In genomic region chr2:159904127-159904564, GRCh38 we compare ENCODE assay signal across 8 cellular contexts. TPM values are rescaled to one million over a fixed set of nuclear protein-coding genes. Genes with fewer than 3 reads are reported as not detected.
DNase-seq lines count a peak whose midpoint lies in the region; ATAC-seq, FAIRE-seq and TF ChIP-seq lines count a peak whose summit lies in the region.

No MANE protein-coding gene starts in this region.

- H3K36me3 ChIP-seq in liver (ENCODE audit: control insufficient read depth in 4 of 4, insufficient read depth in 3 of 4, low read depth in 1 of 4, low read length in 3 of 4), result no peaks in the 10 kb centered on the region
- no peaks in the 10 kb centered on the region for H3K36me3 ChIP-seq in HepG2 (replicated peaks in 1 of 2; ENCODE audit: control insufficient read depth in 1 of 2, insufficient read depth in 2 of 2, low read length in 2 of 2)
- H3K36me3 ChIP-seq in esophagus (ENCODE audit: control insufficient read depth in 2 of 2, insufficient read depth in 2 of 2, low read length in 1 of 2), result no peaks in the 10 kb centered on the region
- no peaks in the 10 kb centered on the region for H3K36me3 ChIP-seq in ovary
- H3K36me3 ChIP-seq in uterus, result no peaks in the 10 kb centered on the region

- POLR2A ChIA-PET in HepG2 (lab: Yijun Ruan, JAX), result no interaction called here

- no peak for ATAC-seq in HepG2
- peak; percentile 34 for ATAC-seq in HG03196 (IDR thresholded peaks at IDR 0.05; ENCODE audit: unreplicated experiment)

- TF ChIP-seq CTCF in liver (IDR thresholded peaks at IDR 0.05; ENCODE audit: low read depth, low read length, missing input control) (no peak), HepG2 (CRISPR knock-in tag; IDR thresholded peaks at IDR 0.05) (no peak), ovary (IDR thresholded peaks at IDR 0.05) (no peak), uterus (IDR thresholded peaks at IDR 0.05) (no peak)

- DNase-seq in HepG2 (ENCODE audit: low spot score) (no peak), ovary (peak in 3 of 5 donors; percentile 15 to 37 (median 25)), uterus (no peak), NCI-H1436 (lab: John Stamatoyannopoulos, UW) (no peak)
- DNase-seq in activated CD4-positive, alpha-beta T cell treated with anti-CD3 and anti-CD28 coated beads, Interleukin-2, amount 50 U/mL, for 1 hour, result peak; percentile 48

- CTCF ChIA-PET in HepG2 (lab: Yijun Ruan, JAX; ENCODE audit: low intra/inter-chr PET ratio, low total read pairs), result no interaction called here

- H3K9ac ChIP-seq in liver (ENCODE audit: low read depth in 1 of 2, low read length in 2 of 2) (no peak overlapping the region), HepG2 (ENCODE audit: insufficient read depth, low read depth, low read length) (no peak overlapping the region)

- H3K4me1 ChIP-seq in liver (ENCODE audit: control insufficient read depth in 4 of 4, insufficient read depth in 4 of 4, low read length in 3 of 4) (peaks cover 4 to 14% (median 9%) of the 10 kb centered on the region in 4 donors), HepG2 (ENCODE audit: insufficient read depth, low read length) (peaks cover 42% of the 10 kb centered on the region), esophagus (ENCODE audit: control insufficient read depth in 2 of 2, insufficient read depth in 2 of 2, low read length in 1 of 2) (peaks cover 2 to 7% of the 10 kb centered on the region in 2 donors), ovary (ENCODE audit: insufficient read depth) (peaks cover 4% of the 10 kb centered on the region), uterus (no peaks in the 10 kb centered on the region)

- H3K27me3 ChIP-seq in liver (ENCODE audit: control insufficient read depth in 4 of 4, insufficient read depth in 4 of 4, low read length in 3 of 4) (no peaks in the 10 kb centered on the region), HepG2 (ENCODE audit: control insufficient read depth in 1 of 2, insufficient read depth in 2 of 2, low read length in 2 of 2) (no peaks in the 10 kb centered on the region; a peak in 1 of 5 replicates), esophagus (ENCODE audit: control insufficient read depth in 1 of 2, insufficient read depth in 2 of 2, low read length in 2 of 2) (no peaks in the 10 kb centered on the region), ovary (no peaks in the 10 kb centered on the region), uterus (no peaks in the 10 kb centered on the region)

- 9% methylated on average over 28 of the region's 28 CpGs for WGBS in liver
- 94% methylated on average over 28 of the region's 28 CpGs for WGBS in HepG2 (ENCODE audit: low lambda C conversion rate)
- 5 to 8% methylated on average over 27 to 28 of the region's 28 CpGs for WGBS in esophagus, 2 donors
- WGBS in ovary, 3 donors, result 18 to 34% (median 24%) methylated on average over 24 to 28 of the region's 28 CpGs

- no TSS peak for BruUV-seq in HepG2 (replicated peaks; lab: Mats Ljungman, UMichigan)

- no peak for TF ChIP-seq RAD21 in liver (IDR thresholded peaks at IDR 0.05)
- no peak for TF ChIP-seq RAD21 in HepG2 (CRISPR knock-in tag; IDR thresholded peaks at IDR 0.05)

- FAIRE-seq in HepG2 (lab: Jason Lieb, UNC), result no peak

- intact Hi-C loops in HepG2 (cut with micrococcal nuclease; ENCODE audit: unreplicated experiment), result no loop called here
- intact Hi-C loops in ovary (cut with DNase I), result no loop called here
- intact Hi-C loops in uterus (cut with DNase I; ENCODE audit: low total_unique reads), result no loop called here

- H2AFZ ChIP-seq in HepG2 (ENCODE audit: low read length), result no peak overlapping the region

- H3K4me3 ChIP-seq in liver (ENCODE audit: low read depth in 1 of 3, low read length in 3 of 3), result peak overlapping the region in 2 of 3 donors; percentile 43 to 62
- no peak overlapping the region for H3K4me3 ChIP-seq in HepG2 (replicated peaks in 1 of 3; ENCODE audit: insufficient read depth in 1 of 3, low read depth in 2 of 3, low read length in 3 of 3)
- H3K4me3 ChIP-seq in esophagus (ENCODE audit: low read depth in 1 of 2, low read length in 2 of 2), result peak overlapping the region; percentile 53 to 58
- H3K4me3 ChIP-seq in ovary, result peak overlapping the region; percentile 32
- H3K4me3 ChIP-seq in uterus, result peak overlapping the region; percentile 14 to 28

- no peak overlapping the region for H3K4me2 ChIP-seq in HepG2 (ENCODE audit: low read depth, low read length)

- TF ChIP-seq POLR2A in HepG2 (IDR thresholded peaks at IDR 0.05; ENCODE audit: insufficient read depth in 1 of 2, low read depth in 2 of 2, low read length in 2 of 2) (no peak), ovary (IDR thresholded peaks at IDR 0.05) (no peak), uterus (IDR thresholded peaks at IDR 0.05) (no peak)

- H3K9me3 ChIP-seq in liver (ENCODE audit: control insufficient read depth in 4 of 4, low read length in 3 of 4) (no peaks in the 10 kb centered on the region), HepG2 (ENCODE audit: low read length) (no peaks in the 10 kb centered on the region), esophagus (ENCODE audit: control insufficient read depth in 2 of 2, insufficient read depth in 1 of 2, low read depth in 1 of 2, low read length in 1 of 2) (no peaks in the 10 kb centered on the region), ovary (no peaks in the 10 kb centered on the region), uterus (no peaks in the 10 kb centered on the region)

- in situ Hi-C loops in HepG2 (cut with HindIII; ENCODE audit: extremely low pct_ligation_motif_present, low pct_unique_long_range_greater_than_20kb), result no loop called here

- H3K27ac ChIP-seq in liver (ENCODE audit: low read depth in 1 of 2, low read length in 2 of 2), result peak overlapping the region; percentile 11 to 26
- H3K27ac ChIP-seq in HepG2 (ENCODE audit: extremely low read length, insufficient read depth, low read length), result no peak overlapping the region
- peak overlapping the region; percentile 10 to 75 for H3K27ac ChIP-seq in esophagus (ENCODE audit: low read depth in 2 of 2, low read length in 1 of 2)
- no peak overlapping the region for H3K27ac ChIP-seq in ovary
- no peak overlapping the region for H3K27ac ChIP-seq in uterus

- H3K79me2 ChIP-seq in HepG2 (ENCODE audit: insufficient read depth, low read length), result no peaks in the 10 kb centered on the region

- no peaks in the 10 kb centered on the region for H4K20me1 ChIP-seq in HepG2 (ENCODE audit: insufficient read depth, low read length)

- TF ChIP-seq EP300 in HepG2 (IDR thresholded peaks at IDR 0.05; ENCODE audit: low read depth in 2 of 2, low read length in 2 of 2), result no peak
- TF ChIP-seq EP300 in HepG2 (CRISPR knock-in tag; IDR thresholded peaks at IDR 0.05; ENCODE audit: borderline replicate concordance), result no peak
- TF ChIP-seq EP300 in ovary (IDR thresholded peaks at IDR 0.05), result no peak

TF ChIP-seq in liver, 16 proteins besides CTCF, POLR2A, EP300 and RAD21 (continues in another document):
- TF ChIP-seq MAX (IDR thresholded peaks at IDR 0.05) (no peak), JUND (IDR thresholded peaks at IDR 0.05) (no peak), FOXA2 (IDR thresholded peaks at IDR 0.05) (no peak), YY1 (IDR thresholded peaks at IDR 0.05) (no peak), RXRA (IDR thresholded peaks at IDR 0.05) (no peak), TAF1 (conservative IDR thresholded peaks at IDR 0.05) (no peak)

TF ChIP-seq in HepG2, 621 proteins besides CTCF, POLR2A, EP300 and RAD21:
- TF ChIP-seq ZNF7 (CRISPR knock-in tag; IDR thresholded peaks at IDR 0.05) (no peak), ZNF317 (CRISPR knock-in tag; IDR thresholded peaks at IDR 0.05) (no peak)
TF ChIP-seq in HepG2: peak in this region for 0.

RNA-seq across cellular contexts. Expression of gene LY75, which starts 0.4 kb away (rescaled TPM):
- total RNA-seq in liver (1 to 10 TPM; 1.8 to 3.1 TPM), HepG2 (2016; rRNA removed; fragmentation: Illumina TruSeq; extraction: Trizol) (not detected in 2 replicates), ovary (1 to 10 TPM; 1.1 to 5.9 (median 2.6) TPM), uterus (10 to 100 TPM in 1 of 4 donors, 1 to 10 TPM in 1, under 1 TPM in 2; 0.26 to 13.8 (median 3.4) TPM)
- polyA plus RNA-seq in liver (under 1 TPM; 0.44 to 0.72 TPM), HepG2 (2011; rRNA removed) (not detected in 2 replicates), esophagus (1 to 10 TPM; 1.9 to 2.1 TPM), ovary (1 to 10 TPM in 1 of 2 donors, under 1 TPM in 1; 0.96 to 2.6 TPM)
- total RNA-seq in HepG2 (2016; cell fraction: cytosol; rRNA removed; fragmentation: Illumina TruSeq; extraction: Trizol; ENCODE audit: low read depth), result not detected in 2 replicates
- not detected in 2 replicates for total RNA-seq in HepG2 (2016; cell fraction: insoluble cytoplasmic fraction; rRNA removed; fragmentation: Illumina TruSeq; extraction: Trizol)
- not detected in 2 replicates for total RNA-seq in HepG2 (2016; cell fraction: membrane; rRNA removed; fragmentation: Illumina TruSeq; extraction: Trizol)
- not detected in 2 replicates for total RNA-seq in HepG2 (2016; cell fraction: nucleus; rRNA removed; fragmentation: Illumina TruSeq; extraction: Trizol)
- not detected in 2 replicates for polyA plus RNA-seq in HepG2 (2011; cell fraction: cytosol; rRNA removed)
- polyA plus RNA-seq in HepG2 (2011; cell fraction: nucleus; rRNA removed), result not detected in 2 replicates
- polyA plus RNA-seq in HepG2 (2012), result not detected in 2 replicates
- not detected in 2 replicates for polyA plus RNA-seq in HepG2 (2016; cell fraction: cytosol; fragmentation: Illumina TruSeq; extraction: Trizol; ENCODE audit: low read depth)
- polyA plus RNA-seq in HepG2 (2016; cell fraction: insoluble cytoplasmic fraction; fragmentation: Illumina TruSeq; extraction: Trizol; ENCODE audit: low read depth), result not detected in 2 replicates
- not detected in 2 replicates for polyA plus RNA-seq in HepG2 (2016; cell fraction: membrane; fragmentation: Illumina TruSeq; extraction: Trizol; ENCODE audit: low read depth)
- not detected in 2 replicates for polyA plus RNA-seq in HepG2 (2016; cell fraction: nucleus; fragmentation: Illumina TruSeq; extraction: Trizol; ENCODE audit: insufficient read depth, low read depth)
- 0.12 TPM in 1 of 2 replicates, not detected in the other for polyA minus RNA-seq in HepG2 (2011; rRNA and poly(A)+ RNA removed; ENCODE audit: low replicate concordance)
- not detected in 2 replicates for polyA minus RNA-seq in HepG2 (2011; cell fraction: cytosol; rRNA and poly(A)+ RNA removed)
- polyA minus RNA-seq in HepG2 (2011; cell fraction: nucleus; rRNA and poly(A)+ RNA removed), result not detected in 2 replicates

Comparison
In these comparisons a context has a peak if more than half of its experiments do, and no peak if none do; other contexts are left out.
1. H3K27ac ChIP-seq: peak in liver (2 of 2) and esophagus (2 of 2); none in HepG2 (single experiment), ovary (0 of 2) and uterus (0 of 2).
2. H3K4me3 ChIP-seq: peak in liver (2 of 3), esophagus (2 of 2), ovary (single experiment) and uterus (2 of 2); none in HepG2 (0 of 3).
3. DNase-seq: peak in activated CD4-positive, alpha-beta T cell treated with anti-CD3 and anti-CD28 coated beads, Interleukin-2, amount 50 U/mL, for 1 hour (single experiment) and ovary (3 of 5); none in HepG2 (single experiment), uterus (0 of 2) and NCI-H1436 (single experiment).